ENCODE assay signal across 26 cellular contexts in genomic region chr12:67937822-67938221, GRCh38. TPM values are rescaled to one million over a fixed set of nuclear protein-coding genes. Genes with fewer than 3 reads are reported as not detected.
A peak's percentile ranks its signal among the peaks of the same experiment; 100 is the strongest.
DNase-seq lines count a peak whose midpoint lies in the region; ATAC-seq and TF ChIP-seq lines count a peak whose summit lies in the region.
"Had no signal": no experiment of that assay in that cellular context is flagged by ENCODE, and none has a peak within 500 bp of the region (broad histone marks: within the 10 kb centered on the region; RNA-seq: fewer than 3 reads in every experiment).

No MANE protein-coding gene starts in this region.

- DNase-seq in COR-L47 (lab: John Stamatoyannopoulos, UW) (peak; percentile 74), NCI-H510A (lab: John Stamatoyannopoulos, UW) (peak; percentile 38), H4 (ENCODE audit: low spot score) (no peak), KBM-7 (no peak)
- DNase-seq in central memory CD8-positive, alpha-beta T cell (ENCODE audit: low spot score in 2 of 2): no peak
- DNase-seq: central memory CD4-positive, alpha-beta T cell; glutamatergic neuron; GM23248; lower lobe of right lung; NCI-H187; NCI-H524; OCI-M1; right lobe of liver; stimulated activated CD4-positive, alpha-beta T cell treated with anti-CD3 and anti-CD28 coated beads, Interleukin-12 subunit alpha, Interleukin-12 subunit beta, amount 100 ng/mL, for 4 hours; stimulated activated CD4-positive, alpha-beta T cell treated with anti-CD3 and anti-CD28 coated beads, Interleukin-4, amount 100 ng/mL, for 24 hours; T-helper 9 cell; uterus had no signal

- H3K9me3 Mint-ChIP-seq in central memory CD8-positive, alpha-beta T cell: no peaks in the 10 kb centered on the region
- H3K9me3 Mint-ChIP-seq: activated T-helper 1 cell treated with anti-CD3 and anti-CD28 coated beads, Interleukin-12 subunit alpha, Interleukin-12 subunit beta, Interleukin-2, Interleukin-4 antibody, amounts not matched to agents 30 ng/mL and 10 ng/mL and 1 ng/mL, durations not matched to agents 14 hours and 24 hours and 36 hours; neural progenitor cell had no signal

- peak; percentile 16 for TF ChIP-seq CTCF in GM12873 (IDR thresholded peaks at IDR 0.05; ENCODE audit: insufficient read depth, low read depth, low read length, missing control alignments)

- in situ Hi-C loops in KBM-7 (cut with MboI; ENCODE audit: low pct_unique_long_range_greater_than_20kb, low sequenced_read_pairs): no loop called here

- no peak for ATAC-seq in central memory CD8-positive, alpha-beta T cell (replicated peaks; ENCODE audit: extremely low read depth, poor library complexity, severe bottlenecking)
- ATAC-seq in GM21528 (IDR thresholded peaks at IDR 0.05; ENCODE audit: low FRiP score, unreplicated experiment): no peak
- ATAC-seq: right lobe of liver had no signal

- peak overlapping the region; percentile 33 for H3K27ac Mint-ChIP-seq in central memory CD8-positive, alpha-beta T cell (ENCODE audit: low read depth)
- H3K27ac Mint-ChIP-seq: activated naive CD8-positive, alpha-beta T cell; activated T-helper 1 cell treated with anti-CD3 and anti-CD28 coated beads, Interleukin-12 subunit alpha, Interleukin-12 subunit beta, Interleukin-2, Interleukin-4 antibody, amounts not matched to agents 30 ng/mL and 10 ng/mL and 1 ng/mL, durations not matched to agents 14 hours and 24 hours and 36 hours; neural progenitor cell had no signal

- H3K27me3 Mint-ChIP-seq in central memory CD8-positive, alpha-beta T cell: peaks cover 17% of the 10 kb centered on the region
- H3K27me3 Mint-ChIP-seq: activated naive CD8-positive, alpha-beta T cell had no signal

- no peaks in the 10 kb centered on the region for H3K4me1 Mint-ChIP-seq in central memory CD8-positive, alpha-beta T cell

- peaks cover 4% of the 10 kb centered on the region for H3K36me3 Mint-ChIP-seq in central memory CD8-positive, alpha-beta T cell (ENCODE audit: insufficient read depth)
- H3K36me3 Mint-ChIP-seq: activated naive CD8-positive, alpha-beta T cell; neural progenitor cell had no signal

- no peak overlapping the region for H3K4me3 Mint-ChIP-seq in central memory CD8-positive, alpha-beta T cell
- H3K4me3 Mint-ChIP-seq: activated naive CD8-positive, alpha-beta T cell; activated T-helper 1 cell treated with anti-CD3 and anti-CD28 coated beads, Interleukin-12 subunit alpha, Interleukin-12 subunit beta, Interleukin-2, Interleukin-4 antibody, amounts not matched to agents 30 ng/mL and 10 ng/mL and 1 ng/mL, durations not matched to agents 14 hours and 24 hours and 36 hours; neural progenitor cell had no signal

RNA-seq across cellular contexts. Expression of gene IFNG-AS1, which starts 51.4 kb away (rescaled TPM):
- not detected in 2 replicates for total RNA-seq in H4 (2014; rRNA removed; shearing (Covaris generic))
- total RNA-seq: ascending aorta, dermis microvascular lymphatic vessel endothelial cell, GM23248, HT1080, lower lobe of right lung, temporal lobe, uterus had no signal

Comparison
In these comparisons a context has a peak if more than half of its experiments do, and no peak if none do; other contexts are left out.
1. DNase-seq: peak in COR-L47 (single experiment) and NCI-H510A (single experiment); none in central memory CD8-positive, alpha-beta T cell (0 of 2), H4 (single experiment) and KBM-7 (single experiment).